In genomic region chr1:172254521-172255222, GRCh38 we compare ENCODE assay signal across 10 cellular contexts.
DNase-seq lines count a peak whose midpoint lies in the region; ATAC-seq, FAIRE-seq and TF ChIP-seq lines count a peak whose summit lies in the region.
"Had no signal": no experiment of that assay in that cellular context is flagged by ENCODE, and none has a peak within 500 bp of the region (broad histone marks: within the 10 kb centered on the region; RNA-seq: fewer than 3 reads in every experiment).

No MANE protein-coding gene starts in this region.

- POLR2A ChIA-PET in HepG2 (lab: Yijun Ruan, JAX) = no interaction called here

- in situ Hi-C loops in ACHN (cut with HindIII; ENCODE audit: low pct_ligation_motif_present, low pct_unique_long_range_greater_than_20kb, low sequenced_read_pairs) (no loop called here), HepG2 (cut with HindIII; ENCODE audit: extremely low pct_ligation_motif_present, low pct_unique_long_range_greater_than_20kb) (no loop called here)

- H3K9me3 ChIP-seq in T-helper 17 cell (ENCODE audit: control insufficient read depth, low read length, poor library complexity, severe bottlenecking) = no peaks in the 10 kb centered on the region
- no peaks in the 10 kb centered on the region for H3K9me3 ChIP-seq in HepG2 (ENCODE audit: low read length)
- H3K9me3 ChIP-seq: neutrophil had no signal

- intact Hi-C loops in HepG2 (cut with micrococcal nuclease; ENCODE audit: unreplicated experiment) = no loop called here

- H3K4me1 Mint-ChIP-seq in HFFc6 (ENCODE audit: low read depth) (peaks cover 39% of the 10 kb centered on the region), T-helper 17 cell (peaks cover 12% of the 10 kb centered on the region)

- 2% methylated on average over 3 of the region's 3 CpGs for WGBS in HepG2 (ENCODE audit: low lambda C conversion rate)

- TF ChIP-seq RAD21 in HepG2 (CRISPR knock-in tag; IDR thresholded peaks at IDR 0.05) = no peak

- no peaks in the 10 kb centered on the region for H4K20me1 ChIP-seq in HepG2 (ENCODE audit: insufficient read depth, low read length)

- BruUV-seq in HepG2 (replicated peaks; lab: Mats Ljungman, UMichigan) = no TSS peak

- CTCF ChIA-PET in HepG2 (lab: Yijun Ruan, JAX; ENCODE audit: low intra/inter-chr PET ratio, low total read pairs) = no interaction called here

- H2AFZ ChIP-seq in HepG2 (ENCODE audit: low read length) = no peak overlapping the region

- peaks cover 7% of the 10 kb centered on the region for H3K36me3 Mint-ChIP-seq in HFFc6 (ENCODE audit: low read depth)
- H3K36me3 Mint-ChIP-seq in T-helper 17 cell (ENCODE audit: low read depth) = no peaks in the 10 kb centered on the region

- H3K79me2 ChIP-seq in HepG2 (ENCODE audit: insufficient read depth, low read length) = no peaks in the 10 kb centered on the region

- TF ChIP-seq CTCF in HFFc6 (IDR thresholded peaks at IDR 0.05) = no peak
- TF ChIP-seq CTCF in foreskin fibroblast (IDR thresholded peaks at IDR 0.05; ENCODE audit: low read depth, low read length) = no peak
- TF ChIP-seq CTCF in HepG2 (CRISPR knock-in tag; IDR thresholded peaks at IDR 0.05) = no peak

- ATAC-seq in T-helper 17 cell (no peak), GM21390 (IDR thresholded peaks at IDR 0.05; ENCODE audit: unreplicated experiment) (no peak), HepG2 (no peak), HG03025 (IDR thresholded peaks at IDR 0.05; ENCODE audit: low FRiP score, unreplicated experiment) (no peak)

- H3K27ac ChIP-seq in HepG2 (ENCODE audit: extremely low read length, insufficient read depth, low read length) = no peak overlapping the region
- H3K27ac ChIP-seq: neutrophil had no signal

- H3K4me3 Mint-ChIP-seq in HFFc6 = peak overlapping the region; percentile 17
- no peak overlapping the region for H3K4me3 Mint-ChIP-seq in T-helper 17 cell

- TF ChIP-seq POLR2A in HepG2 (IDR thresholded peaks at IDR 0.05; ENCODE audit: insufficient read depth in 1 of 2, low read depth in 2 of 2, low read length in 2 of 2) = no peak

- no peaks in the 10 kb centered on the region for H3K4me1 ChIP-seq in HepG2 (ENCODE audit: insufficient read depth, low read length)

- H3K27ac Mint-ChIP-seq in HFFc6 = peak overlapping the region; percentile 66
- peak overlapping the region; percentile 56 for H3K27ac Mint-ChIP-seq in T-helper 17 cell

- peak; percentile 88 for DNase-seq in ACHN
- DNase-seq in HFFc6 = peak; percentile 80
- no peak for DNase-seq in T-helper 17 cell
- peak; percentile 65 to 83 for DNase-seq in foreskin fibroblast
- no peak for DNase-seq in HepG2 (ENCODE audit: low spot score)
- no peak for DNase-seq in HK-2 (ENCODE audit: unreplicated experiment)

- TF ChIP-seq EP300 in HepG2 (IDR thresholded peaks at IDR 0.05; ENCODE audit: low read depth in 2 of 2, low read length in 2 of 2) = no peak
- TF ChIP-seq EP300 in HepG2 (CRISPR knock-in tag; IDR thresholded peaks at IDR 0.05; ENCODE audit: borderline replicate concordance) = no peak

- H3K4me3 ChIP-seq in foreskin fibroblast (ENCODE audit: low read depth in 1 of 2, low read length in 2 of 2) (no peak overlapping the region), HepG2 (replicated peaks in 1 of 3; ENCODE audit: insufficient read depth in 1 of 3, low read depth in 2 of 3, low read length in 3 of 3) (no peak overlapping the region)

- H3K27me3 Mint-ChIP-seq in HFFc6 (ENCODE audit: insufficient read depth) = no peaks in the 10 kb centered on the region; the same call in 1 of the 2 replicates
- H3K27me3 Mint-ChIP-seq in T-helper 17 cell = no peaks in the 10 kb centered on the region

- no peak overlapping the region for H3K4me2 ChIP-seq in HepG2 (ENCODE audit: low read depth, low read length)

- no peaks in the 10 kb centered on the region for H3K27me3 ChIP-seq in HepG2 (ENCODE audit: control insufficient read depth in 1 of 2, insufficient read depth in 2 of 2, low read length in 2 of 2)
- H3K27me3 ChIP-seq: neutrophil had no signal

- H3K36me3 ChIP-seq in HepG2 (replicated peaks in 1 of 2; ENCODE audit: control insufficient read depth in 1 of 2, insufficient read depth in 2 of 2, low read length in 2 of 2) = no peaks in the 10 kb centered on the region
- H3K36me3 ChIP-seq: neutrophil had no signal

- FAIRE-seq in HepG2 (lab: Jason Lieb, UNC) = no peak
- FAIRE-seq: frontal cortex had no signal

- peaks cover 7% of the 10 kb centered on the region; the same call in 1 of the 2 replicates for H3K9me3 Mint-ChIP-seq in HFFc6

- H3K9ac ChIP-seq in HepG2 (ENCODE audit: insufficient read depth, low read depth, low read length) = no peak overlapping the region

TF ChIP-seq in HepG2, 621 proteins besides CTCF, POLR2A, EP300 and RAD21:
- no peak for TF ChIP-seq ZNF839 (CRISPR knock-in tag; IDR thresholded peaks at IDR 0.05; ENCODE audit: borderline replicate concordance)
- no peak for TF ChIP-seq FOXK1 (CRISPR knock-in tag; IDR thresholded peaks at IDR 0.05; ENCODE audit: borderline replicate concordance, low read depth)
- no peak for TF ChIP-seq KDM5A (IDR thresholded peaks at IDR 0.05; ENCODE audit: borderline replicate concordance, low read length)
- TF ChIP-seq PRDM15 (CRISPR knock-in tag; IDR thresholded peaks at IDR 0.05) = no peak
- no peak for TF ChIP-seq ZNF205 (CRISPR knock-in tag; IDR thresholded peaks at IDR 0.05)
- TF ChIP-seq EED (CRISPR knock-in tag; IDR thresholded peaks at IDR 0.05) = no peak
- no peak for TF ChIP-seq ZNF44 (CRISPR knock-in tag; IDR thresholded peaks at IDR 0.05)

Comparison
In these comparisons a context has a peak if more than half of its experiments do, and no peak if none do; other contexts are left out.
1. DNase-seq: peak in ACHN (single experiment), HFFc6 (single experiment) and foreskin fibroblast (2 of 2); none in T-helper 17 cell (0 of 3), HepG2 (single experiment) and HK-2 (single experiment).